In genomic region chr22:38751066-38751421, GRCh38 we compare ENCODE assay signal across 12 cellular contexts. TPM values are rescaled to one million over a fixed set of nuclear protein-coding genes. Genes with fewer than 3 reads are reported as not detected.
DNase-seq lines count a peak whose midpoint lies in the region; ATAC-seq and TF ChIP-seq lines count a peak whose summit lies in the region.
"Had no signal": no experiment of that assay in that cellular context is flagged by ENCODE, and none has a peak within 500 bp of the region (broad histone marks: within the 10 kb centered on the region; RNA-seq: fewer than 3 reads in every experiment).

No MANE protein-coding gene starts in this region.

- H3K27me3 ChIP-seq in left ventricle myocardium inferior (ENCODE audit: low read depth) (no peaks in the 10 kb centered on the region), right cardiac atrium (ENCODE audit: control insufficient read depth, insufficient read depth) (no peaks in the 10 kb centered on the region), mononuclear cell (ENCODE audit: insufficient read depth, low read length) (no peaks in the 10 kb centered on the region), transverse colon (no peaks in the 10 kb centered on the region)
- H3K27me3 ChIP-seq: pancreas had no signal

- ATAC-seq in right cardiac atrium (no peak), GM21786 (IDR thresholded peaks at IDR 0.05; ENCODE audit: unreplicated experiment) (no peak)
- ATAC-seq: left colon, pancreas had no signal

- H3K36me3 Mint-ChIP-seq in activated naive CD8-positive, alpha-beta T cell treated with anti-CD3 and anti-CD28 coated beads for 36 hours: peaks cover 45% of the 10 kb centered on the region

- in situ Hi-C loops in transverse colon (cut with MboI; ENCODE audit: low pct_ligation_motif_present in 1 of 4, low pct_unique_long_range_greater_than_20kb in 1 of 4, low sequenced_read_pairs in 3 of 4): no loop called here

- H3K27ac ChIP-seq in left ventricle myocardium inferior (replicated peaks) (peak overlapping the region; percentile 21), right cardiac atrium (ENCODE audit: low read length) (no peak overlapping the region), transverse colon (peak overlapping the region; percentile 65 to 98 (median 96))
- H3K27ac ChIP-seq: pancreas had no signal

- H3K4me1 ChIP-seq in left ventricle myocardium inferior (peaks cover 41% of the 10 kb centered on the region), right cardiac atrium (ENCODE audit: control insufficient read depth, insufficient read depth, low read length) (no peaks in the 10 kb centered on the region), mononuclear cell (ENCODE audit: insufficient read depth, low read length) (peaks cover 59% of the 10 kb centered on the region), transverse colon (peaks cover 15 to 40% (median 26%) of the 10 kb centered on the region in 4 donors)

- H3K4me1 Mint-ChIP-seq in activated naive CD8-positive, alpha-beta T cell treated with anti-CD3 and anti-CD28 coated beads for 36 hours: peaks cover 51% of the 10 kb centered on the region

- TF ChIP-seq CTCF in left ventricle myocardium inferior (IDR thresholded peaks at IDR 0.05; ENCODE audit: borderline replicate concordance) (no peak), transverse colon (IDR thresholded peaks at IDR 0.05) (no peak)

- H3K27me3 Mint-ChIP-seq in activated naive CD8-positive, alpha-beta T cell treated with anti-CD3 and anti-CD28 coated beads for 36 hours: no peaks in the 10 kb centered on the region

- no peaks in the 10 kb centered on the region for H3K9me3 ChIP-seq in left ventricle myocardium inferior (replicated peaks)
- H3K9me3 ChIP-seq in right cardiac atrium (ENCODE audit: control insufficient read depth, low read length): no peaks in the 10 kb centered on the region
- no peaks in the 10 kb centered on the region for H3K9me3 ChIP-seq in mononuclear cell (ENCODE audit: low read depth, low read length)
- no peaks in the 10 kb centered on the region for H3K9me3 ChIP-seq in transverse colon
- H3K9me3 ChIP-seq: pancreas had no signal

- intact Hi-C loops in left ventricle myocardium inferior (cut with micrococcal nuclease): no loop called here
- intact Hi-C loops in right cardiac atrium (cut with DNase I): loop anchor here in 1 of 4 donors (5.0 kb wide), 1 partner anchor 39 kb away; no protein-coding TSS in a partner anchor
- intact Hi-C loops in transverse colon (cut with DNase I; ENCODE audit: low total_unique reads): no loop called here

- DNase-seq in left ventricle myocardium inferior: no peak
- no peak for DNase-seq in right cardiac atrium
- DNase-seq in activated naive CD8-positive, alpha-beta T cell treated with anti-CD3 and anti-CD28 coated beads for 36 hours: no peak
- DNase-seq in transverse colon: no peak
- DNase-seq in NCI-H1092 treated with DMSO at 0.1 percent for 48 hours (lab: John Stamatoyannopoulos, UW): no peak
- DNase-seq in NCI-H510A (lab: John Stamatoyannopoulos, UW): no peak
- DNase-seq: NCI-H187, T1000 had no signal

- no peaks in the 10 kb centered on the region for H3K9me3 Mint-ChIP-seq in activated naive CD8-positive, alpha-beta T cell treated with anti-CD3 and anti-CD28 coated beads for 36 hours

- peak overlapping the region; percentile 94 for H3K4me3 Mint-ChIP-seq in activated naive CD8-positive, alpha-beta T cell treated with anti-CD3 and anti-CD28 coated beads for 36 hours

- TF ChIP-seq EP300 in transverse colon (IDR thresholded peaks at IDR 0.05; ENCODE audit: low read depth): no peak

- 89% methylated on average over 12 of the region's 12 CpGs for WGBS in right cardiac atrium
- 72% methylated on average over 5 of the region's 12 CpGs; no CpG with 5 or more reads in 1 of the 2 donors for WGBS in transverse colon (ENCODE audit: low coverage in 1 of 2), 2 donors

- peak overlapping the region; percentile 100 for H3K27ac Mint-ChIP-seq in activated naive CD8-positive, alpha-beta T cell treated with anti-CD3 and anti-CD28 coated beads for 36 hours

- H3K4me3 ChIP-seq in left ventricle myocardium inferior: no peak overlapping the region
- H3K4me3 ChIP-seq in right cardiac atrium (ENCODE audit: low read length): no peak overlapping the region
- H3K4me3 ChIP-seq in mononuclear cell (ENCODE audit: low read length): peak overlapping the region; percentile 18
- H3K4me3 ChIP-seq in transverse colon: no peak overlapping the region
- H3K4me3 ChIP-seq: pancreas had no signal

- H3K36me3 ChIP-seq in left ventricle myocardium inferior (peaks cover 71% of the 10 kb centered on the region), transverse colon (peaks cover 0 to 52% (median 25%) of the 10 kb centered on the region in 4 donors)

- no peak for TF ChIP-seq POLR2A in transverse colon (IDR thresholded peaks at IDR 0.05)

RNA-seq across cellular contexts. Expression of gene SUN2, which starts 4.8 kb away (rescaled TPM):
- total RNA-seq in left ventricle myocardium inferior (116 TPM), right cardiac atrium (100 to 1,000 TPM; 103 to 123 (median 116) TPM), mononuclear cell (190 TPM), transverse colon (100 to 1,000 TPM; 168 to 523 (median 216) TPM)
- polyA plus RNA-seq in right cardiac atrium: 61.7 TPM
- total RNA-seq in activated naive CD8-positive, alpha-beta T cell treated with anti-CD3 and anti-CD28 coated beads for 36 hours: 10 to 100 TPM; 72.3 to 74.2 TPM

RNA-seq across cellular contexts. Expression of gene DNAL4, which starts 42.9 kb away (rescaled TPM):
- total RNA-seq in left ventricle myocardium inferior (10.0 TPM), right cardiac atrium (10 to 100 TPM; 10.7 to 13.7 (median 12.7) TPM), mononuclear cell (3.0 TPM), transverse colon (10 to 100 TPM; 13.8 to 39.0 (median 19.3) TPM)
- polyA plus RNA-seq in right cardiac atrium: 14.7 TPM
- total RNA-seq in activated naive CD8-positive, alpha-beta T cell treated with anti-CD3 and anti-CD28 coated beads for 36 hours: 1 to 10 TPM; 6.7 to 7.4 TPM

RNA-seq across cellular contexts. Expression of gene GTPBP1, which starts 45.3 kb away (rescaled TPM):
- 28.9 TPM for total RNA-seq in left ventricle myocardium inferior
- total RNA-seq in right cardiac atrium: 10 to 100 TPM; 29.1 to 34.5 (median 30.9) TPM
- 19.1 TPM for polyA plus RNA-seq in right cardiac atrium
- 10 to 100 TPM; 82.4 TPM for total RNA-seq in activated naive CD8-positive, alpha-beta T cell treated with anti-CD3 and anti-CD28 coated beads for 36 hours
- 116 TPM for total RNA-seq in mononuclear cell
- 10 to 100 TPM; 51.5 to 84.9 (median 77.6) TPM for total RNA-seq in transverse colon

RNA-seq across cellular contexts. Expression of gene JOSD1, which starts 50.3 kb away (rescaled TPM):
- total RNA-seq in left ventricle myocardium inferior (18.7 TPM), right cardiac atrium (10 to 100 TPM; 21.4 to 28.6 (median 22.5) TPM), mononuclear cell (187 TPM), transverse colon (100 to 1,000 TPM in 3 of 4 donors, 10 to 100 TPM in 1; 34.6 to 189 (median 138) TPM)
- 14.3 TPM for polyA plus RNA-seq in right cardiac atrium
- total RNA-seq in activated naive CD8-positive, alpha-beta T cell treated with anti-CD3 and anti-CD28 coated beads for 36 hours: 10 to 100 TPM; 79.4 to 83.7 TPM
